In genomic region chr2:187548658-187549057, GRCh38 we compare ENCODE assay signal across 22 cellular contexts. TPM values are rescaled to one million over a fixed set of nuclear protein-coding genes. Genes with fewer than 3 reads are reported as not detected.
DNase-seq lines count a peak whose midpoint lies in the region; ATAC-seq and TF ChIP-seq lines count a peak whose summit lies in the region.
"Had no signal": no experiment of that assay in that cellular context is flagged by ENCODE, and none has a peak within 500 bp of the region (broad histone marks: within the 10 kb centered on the region; RNA-seq: fewer than 3 reads in every experiment).

No MANE protein-coding gene starts in this region.

- DNase-seq in Panc1 (ENCODE audit: low read depth, low spot score) (no peak), epithelial cell of proximal tubule (ENCODE audit: low read depth) (no peak), mesothelial cell of epicardium (ENCODE audit: low spot score in 2 of 2, unreplicated experiment in 2 of 2) (no peak), transverse colon (no peak), erythroblast (lab: John Stamatoyannopoulos, UW) (no peak), body of pancreas (no peak)
- DNase-seq: activated CD4-positive, alpha-beta T cell treated with anti-CD3 and anti-CD28 coated beads for 48 hours; activated naive CD4-positive, alpha-beta T cell; aorta; colonic mucosa; DMS153; glutamatergic neuron; mucosa of descending colon; NCI-H526; stimulated activated CD4-positive, alpha-beta T cell treated with anti-CD3 and anti-CD28 coated beads, Interleukin-4, amount 100 ng/mL, for 1 hour had no signal

- no peak for TF ChIP-seq EP300 in transverse colon (IDR thresholded peaks at IDR 0.05; ENCODE audit: low read depth)

- peaks cover 1% of the 10 kb centered on the region for H3K36me3 Mint-ChIP-seq in mesothelial cell of epicardium

- no peaks in the 10 kb centered on the region for H3K27me3 ChIP-seq in Panc1 (ENCODE audit: control insufficient read depth, insufficient read depth, low read length)
- H3K27me3 ChIP-seq in transverse colon = no peaks in the 10 kb centered on the region
- H3K27me3 ChIP-seq in body of pancreas = no peaks in the 10 kb centered on the region
- H3K27me3 ChIP-seq: BLaER1 treated with 17β-estradiol and CSF1 and Interleukin-3, amounts not matched to agents 10 nM and 100 nM; colonic mucosa; neutrophil had no signal

- BruUV-seq in Panc1 (replicated peaks; lab: Mats Ljungman, UMichigan) = no TSS peak

- ATAC-seq in Panc1 (no peak), HG03457 (IDR thresholded peaks at IDR 0.05; ENCODE audit: unreplicated experiment) (no peak), body of pancreas (no peak), HG02623 (IDR thresholded peaks at IDR 0.05; ENCODE audit: unreplicated experiment) (no peak)
- ATAC-seq: mucosa of descending colon, sciatic nerve had no signal

- H3K4me1 Mint-ChIP-seq in mesothelial cell of epicardium = peaks cover 67% of the 10 kb centered on the region

- H3K4me3 Mint-ChIP-seq in mesothelial cell of epicardium = no peak overlapping the region

- CTCF ChIA-PET in Panc1 (lab: Charles Lee) = interaction anchor here (1.2 kb wide), 1 partner anchor 31 kb away, joined by 3 read pairs; no protein-coding TSS in a partner anchor

- in situ Hi-C loops in Panc1 (cut with HindIII; ENCODE audit: low pct_unique_long_range_greater_than_20kb, low sequenced_read_pairs) = no loop called here
- in situ Hi-C loops in transverse colon (cut with MboI; ENCODE audit: low pct_ligation_motif_present in 1 of 4, low pct_unique_long_range_greater_than_20kb in 1 of 4, low sequenced_read_pairs in 3 of 4) = no loop called here

- TF ChIP-seq POLR2A in transverse colon (IDR thresholded peaks at IDR 0.05) (no peak), erythroblast (IDR thresholded peaks at IDR 0.05; ENCODE audit: low read length) (no peak), body of pancreas (IDR thresholded peaks at IDR 0.05) (no peak)

- H3K4me1 ChIP-seq in Panc1 (ENCODE audit: control insufficient read depth, insufficient read depth, low read length) (peaks cover 75% of the 10 kb centered on the region), transverse colon (peaks cover 0 to 36% (median 4%) of the 10 kb centered on the region in 4 donors), body of pancreas (peaks cover 58% of the 10 kb centered on the region)
- H3K4me1 ChIP-seq: colonic mucosa had no signal

- peak overlapping the region; percentile 80 for H3K27ac Mint-ChIP-seq in mesothelial cell of epicardium

- H3K27ac ChIP-seq in Panc1 (ENCODE audit: low read length) (peak overlapping the region; percentile 98), transverse colon (peak overlapping the region; percentile 6 to 74 (median 48)), body of pancreas (peak overlapping the region in 2 of 4 donors; percentile 29 to 74)
- H3K27ac ChIP-seq: BLaER1 treated with 17β-estradiol and CSF1 and Interleukin-3, amounts not matched to agents 10 nM and 100 nM; colonic mucosa; HL-60; neutrophil had no signal

- intact Hi-C loops in Panc1 (cut with micrococcal nuclease; ENCODE audit: unreplicated experiment) = no loop called here
- intact Hi-C loops in transverse colon (cut with DNase I; ENCODE audit: low total_unique reads) = no loop called here
- intact Hi-C loops in body of pancreas (cut with DNase I) = no loop called here

- H3K9me3 ChIP-seq in Panc1 (ENCODE audit: control insufficient read depth, insufficient read depth, low read depth, low read length) (no peaks in the 10 kb centered on the region), transverse colon (no peaks in the 10 kb centered on the region), body of pancreas (no peaks in the 10 kb centered on the region)
- H3K9me3 ChIP-seq: BLaER1 treated with 17β-estradiol and CSF1 and Interleukin-3, amounts not matched to agents 10 nM and 100 nM; colonic mucosa; mucosa of descending colon; neutrophil had no signal

- no peaks in the 10 kb centered on the region for H3K9me3 Mint-ChIP-seq in mesothelial cell of epicardium

- no peaks in the 10 kb centered on the region for H3K27me3 Mint-ChIP-seq in mesothelial cell of epicardium (ENCODE audit: low read depth)

- POLR2A ChIA-PET in Panc1 (lab: Charles Lee) = interaction anchor here (0.6 to 1.6 kb wide), 4 partner anchors 30 to 1238 kb away, joined by 3 to 4 read pairs (median 4); no protein-coding TSS in a partner anchor

- no peak overlapping the region; a peak in 1 of 4 replicates for H3K4me3 ChIP-seq in Panc1 (ENCODE audit: low read depth in 2 of 2, low read length in 2 of 2)
- H3K4me3 ChIP-seq in epithelial cell of proximal tubule (ENCODE audit: low read depth, low read length) = peak overlapping the region; percentile 12
- no peak overlapping the region for H3K4me3 ChIP-seq in transverse colon
- H3K4me3 ChIP-seq in body of pancreas = no peak overlapping the region
- H3K4me3 ChIP-seq: BLaER1 treated with 17β-estradiol and CSF1 and Interleukin-3, amounts not matched to agents 10 nM and 100 nM; colonic mucosa; mucosa of descending colon had no signal

- H3K36me3 ChIP-seq in Panc1 (ENCODE audit: control insufficient read depth, insufficient read depth, low read length) (peaks cover 21% of the 10 kb centered on the region), transverse colon (no peaks in the 10 kb centered on the region), body of pancreas (replicated peaks in 1 of 2; ENCODE audit: insufficient read depth in 1 of 2, low read depth in 2 of 2) (no peaks in the 10 kb centered on the region)
- H3K36me3 ChIP-seq: BLaER1 treated with 17β-estradiol and CSF1 and Interleukin-3, amounts not matched to agents 10 nM and 100 nM; colonic mucosa; neutrophil had no signal

- no peak for TF ChIP-seq CTCF in Panc1 (IDR thresholded peaks at IDR 0.05)
- TF ChIP-seq CTCF in epithelial cell of proximal tubule (conservative IDR thresholded peaks at IDR 0.05; ENCODE audit: low read depth, low read length) = no peak
- no peak for TF ChIP-seq CTCF in mesothelial cell of epicardium (IDR thresholded peaks at IDR 0.05; ENCODE audit: unreplicated experiment)
- no peak for TF ChIP-seq CTCF in transverse colon (IDR thresholded peaks at IDR 0.05)
- TF ChIP-seq CTCF in body of pancreas (IDR thresholded peaks at IDR 0.05) = no peak

RNA-seq across cellular contexts. Expression of gene TFPI, which starts 5.6 kb away (rescaled TPM):
- total RNA-seq in Panc1 (2021; ENCODE audit: unreplicated experiment) (129 TPM), epithelial cell of proximal tubule (99.7 and 144 TPM in 2 replicates), mesothelial cell of epicardium (80.0 to 89.7 TPM (median 87.9 TPM) in 3 replicates), transverse colon (10 to 100 TPM in 3 of 4 donors, 1 to 10 TPM in 1; 7.1 to 28.9 (median 20.2) TPM), body of pancreas (10 to 100 TPM; 21.1 to 54.2 TPM)
- polyA plus RNA-seq in Panc1 (2012; ENCODE audit: insufficient read length) = 51.3 TPM
- total RNA-seq: OCI-LY7 had no signal
